8 cellular contexts compared by ENCODE assay signal in the genomic region with DNA sequence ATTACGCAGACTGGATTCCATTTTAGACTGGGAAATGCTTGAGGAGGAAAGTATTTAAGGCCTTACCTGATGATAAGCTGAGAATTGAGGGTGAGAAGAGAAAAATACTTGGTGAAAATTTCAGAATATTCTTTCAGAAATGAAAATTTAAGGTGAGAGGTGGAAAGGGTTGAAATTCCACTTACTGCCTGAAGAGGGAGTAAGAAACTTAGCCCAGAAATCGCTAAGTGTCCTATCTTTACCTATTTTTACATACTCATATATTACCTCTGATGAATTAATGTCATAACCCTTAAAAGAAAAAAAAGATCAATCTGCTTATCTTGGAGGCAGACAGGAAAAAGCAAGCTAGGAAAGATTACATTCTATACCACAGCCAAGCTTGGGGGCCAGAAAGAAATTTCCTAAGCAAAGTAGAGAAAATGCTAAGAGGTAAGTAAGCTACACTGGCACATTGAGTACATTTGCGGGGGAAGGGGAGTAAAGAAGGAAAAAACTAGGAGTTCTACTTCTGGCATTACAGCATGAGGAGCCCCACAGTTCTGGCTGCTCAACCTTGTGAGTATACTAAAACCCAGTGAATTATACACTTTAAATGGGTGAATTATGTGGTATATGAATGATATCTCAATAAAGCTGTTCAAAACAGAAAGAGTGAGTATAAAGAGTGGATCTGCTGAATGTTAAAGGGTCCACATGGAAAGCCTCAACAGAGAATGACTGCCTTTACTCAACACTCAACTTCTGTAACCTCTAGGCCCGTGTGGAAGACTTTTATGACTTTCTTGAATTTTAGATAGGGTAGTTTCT. TPM values are rescaled to one million over a fixed set of nuclear protein-coding genes. Genes with fewer than 3 reads are reported as not detected.
A peak's percentile ranks its signal among the peaks of the same experiment; 100 is the strongest.
DNase-seq lines count a peak whose midpoint lies in the region; ATAC-seq, FAIRE-seq and TF ChIP-seq lines count a peak whose summit lies in the region.

No MANE protein-coding gene starts in this region.

- H3K36me3 Mint-ChIP-seq in memory B cell, result peaks cover 11% of the 10 kb centered on the region
- peaks cover 22% of the 10 kb centered on the region for H3K36me3 Mint-ChIP-seq in activated CD4-positive, alpha-beta T cell treated with anti-CD3 and anti-CD28 coated beads, Interleukin-2, amount 10 ng/mL, durations not matched to agents 24 days and 14 days (ENCODE audit: low read depth)

- H3K27ac ChIP-seq in C4-2B, result no peak overlapping the region

- intact Hi-C loops in activated CD4-positive, alpha-beta T cell treated with anti-CD3 and anti-CD28 coated beads, Interleukin-2, amount 10 ng/mL, durations not matched to agents 24 days and 14 days (cut with micrococcal nuclease), result loop anchor here (1.0 to 10.0 kb wide), 3 partner anchors 33 to 655 kb away; partner anchors contain the start of gene SMC6

- no peak overlapping the region for H3K4me3 Mint-ChIP-seq in memory B cell
- H3K4me3 Mint-ChIP-seq in activated CD4-positive, alpha-beta T cell treated with anti-CD3 and anti-CD28 coated beads, Interleukin-2, amount 10 ng/mL, durations not matched to agents 24 days and 14 days, result no peak overlapping the region

- peak overlapping the region; percentile 62 for H3K27ac Mint-ChIP-seq in memory B cell
- no peak overlapping the region for H3K27ac Mint-ChIP-seq in activated CD4-positive, alpha-beta T cell treated with anti-CD3 and anti-CD28 coated beads, Interleukin-2, amount 10 ng/mL, durations not matched to agents 24 days and 14 days

- in situ Hi-C loops in astrocyte of the spinal cord (cut with HindIII; ENCODE audit: low sequenced_read_pairs), result no loop called here

- DNase-seq in HTR-8/SVneo (ENCODE audit: insufficient read length, low spot score) (peak; percentile 14), astrocyte of the spinal cord (ENCODE audit: low read depth, low spot score) (peak; percentile 33), memory B cell (ENCODE audit: low spot score in 2 of 2) (peak in 1 of 2 donors; percentile 1)
- DNase-seq in stimulated activated CD4-positive, alpha-beta T cell treated with anti-CD3 and anti-CD28 coated beads, Interleukin-12 subunit alpha, Interleukin-12 subunit beta, amount 100 ng/mL, for 4 hours, result no peak
- DNase-seq in activated CD4-positive, alpha-beta T cell treated with anti-CD3 and anti-CD28 coated beads, Interleukin-2, amount 10 ng/mL, durations not matched to agents 24 days and 14 days, result no peak
- DNase-seq in stimulated activated CD4-positive, alpha-beta T cell treated with anti-CD3 and anti-CD28 coated beads, Interleukin-2, amount 100 ng/mL, for 48 hours, result no peak

- H3K4me1 Mint-ChIP-seq in memory B cell, result peaks cover 3% of the 10 kb centered on the region
- no peaks in the 10 kb centered on the region for H3K4me1 Mint-ChIP-seq in activated CD4-positive, alpha-beta T cell treated with anti-CD3 and anti-CD28 coated beads, Interleukin-2, amount 10 ng/mL, durations not matched to agents 24 days and 14 days

- no peak for FAIRE-seq in HTR-8/SVneo (lab: Jason Lieb, UNC)

- H3K4me3 ChIP-seq in astrocyte of the spinal cord (ENCODE audit: low read depth, low read length), result no peak overlapping the region

- H3K9me3 Mint-ChIP-seq in memory B cell, result no peaks in the 10 kb centered on the region
- H3K9me3 Mint-ChIP-seq in activated CD4-positive, alpha-beta T cell treated with anti-CD3 and anti-CD28 coated beads, Interleukin-2, amount 10 ng/mL, durations not matched to agents 24 days and 14 days, result no peaks in the 10 kb centered on the region

- ATAC-seq in GM18519 (IDR thresholded peaks at IDR 0.05; ENCODE audit: low FRiP score, unreplicated experiment) (peak; percentile 53), memory B cell (ENCODE audit: low read depth) (no peak)

- peak; percentile 85 for TF ChIP-seq CTCF in C4-2B (conservative IDR thresholded peaks at IDR 0.05)
- TF ChIP-seq CTCF in astrocyte of the spinal cord (IDR thresholded peaks at IDR 0.05; ENCODE audit: low read depth, low read length), result peak; percentile 83

- H3K27me3 Mint-ChIP-seq in memory B cell, result no peaks in the 10 kb centered on the region
- H3K27me3 Mint-ChIP-seq in activated CD4-positive, alpha-beta T cell treated with anti-CD3 and anti-CD28 coated beads, Interleukin-2, amount 10 ng/mL, durations not matched to agents 24 days and 14 days, result no peaks in the 10 kb centered on the region

RNA-seq across cellular contexts. Expression of gene SMC6, which starts 33.8 kb away (rescaled TPM):
- 31.4 and 34.9 TPM in 2 replicates for total RNA-seq in activated CD4-positive, alpha-beta T cell treated with anti-CD3 and anti-CD28 coated beads, Interleukin-2, amount 10 ng/mL, durations not matched to agents 24 days and 14 days

RNA-seq across cellular contexts. Expression of gene GEN1, which starts 34.2 kb away (rescaled TPM):
- 26.4 and 30.9 TPM in 2 replicates for total RNA-seq in activated CD4-positive, alpha-beta T cell treated with anti-CD3 and anti-CD28 coated beads, Interleukin-2, amount 10 ng/mL, durations not matched to agents 24 days and 14 days

Comparison
In these comparisons a context has a peak if more than half of its experiments do, and no peak if none do; other contexts are left out.
1. DNase-seq: peak in HTR-8/SVneo (single experiment) and astrocyte of the spinal cord (single experiment); none in stimulated activated CD4-positive, alpha-beta T cell treated with anti-CD3 and anti-CD28 coated beads, Interleukin-12 subunit alpha, Interleukin-12 subunit beta, amount 100 ng/mL, for 4 hours (single experiment), activated CD4-positive, alpha-beta T cell treated with anti-CD3 and anti-CD28 coated beads, Interleukin-2, amount 10 ng/mL, durations not matched to agents 24 days and 14 days (single experiment) and stimulated activated CD4-positive, alpha-beta T cell treated with anti-CD3 and anti-CD28 coated beads, Interleukin-2, amount 100 ng/mL, for 48 hours (0 of 2).